In genomic region chr22:23522642-23523251, GRCh38 we compare ENCODE assay signal across 1 cellular context.
TF ChIP-seq lines count a peak whose summit lies in the region.

No MANE protein-coding gene starts in this region.

TF ChIP-seq in GM23338, 12 proteins besides CTCF, POLR2A, EP300 and RAD21 (continued from another document):
- TF ChIP-seq, protein P1, sequence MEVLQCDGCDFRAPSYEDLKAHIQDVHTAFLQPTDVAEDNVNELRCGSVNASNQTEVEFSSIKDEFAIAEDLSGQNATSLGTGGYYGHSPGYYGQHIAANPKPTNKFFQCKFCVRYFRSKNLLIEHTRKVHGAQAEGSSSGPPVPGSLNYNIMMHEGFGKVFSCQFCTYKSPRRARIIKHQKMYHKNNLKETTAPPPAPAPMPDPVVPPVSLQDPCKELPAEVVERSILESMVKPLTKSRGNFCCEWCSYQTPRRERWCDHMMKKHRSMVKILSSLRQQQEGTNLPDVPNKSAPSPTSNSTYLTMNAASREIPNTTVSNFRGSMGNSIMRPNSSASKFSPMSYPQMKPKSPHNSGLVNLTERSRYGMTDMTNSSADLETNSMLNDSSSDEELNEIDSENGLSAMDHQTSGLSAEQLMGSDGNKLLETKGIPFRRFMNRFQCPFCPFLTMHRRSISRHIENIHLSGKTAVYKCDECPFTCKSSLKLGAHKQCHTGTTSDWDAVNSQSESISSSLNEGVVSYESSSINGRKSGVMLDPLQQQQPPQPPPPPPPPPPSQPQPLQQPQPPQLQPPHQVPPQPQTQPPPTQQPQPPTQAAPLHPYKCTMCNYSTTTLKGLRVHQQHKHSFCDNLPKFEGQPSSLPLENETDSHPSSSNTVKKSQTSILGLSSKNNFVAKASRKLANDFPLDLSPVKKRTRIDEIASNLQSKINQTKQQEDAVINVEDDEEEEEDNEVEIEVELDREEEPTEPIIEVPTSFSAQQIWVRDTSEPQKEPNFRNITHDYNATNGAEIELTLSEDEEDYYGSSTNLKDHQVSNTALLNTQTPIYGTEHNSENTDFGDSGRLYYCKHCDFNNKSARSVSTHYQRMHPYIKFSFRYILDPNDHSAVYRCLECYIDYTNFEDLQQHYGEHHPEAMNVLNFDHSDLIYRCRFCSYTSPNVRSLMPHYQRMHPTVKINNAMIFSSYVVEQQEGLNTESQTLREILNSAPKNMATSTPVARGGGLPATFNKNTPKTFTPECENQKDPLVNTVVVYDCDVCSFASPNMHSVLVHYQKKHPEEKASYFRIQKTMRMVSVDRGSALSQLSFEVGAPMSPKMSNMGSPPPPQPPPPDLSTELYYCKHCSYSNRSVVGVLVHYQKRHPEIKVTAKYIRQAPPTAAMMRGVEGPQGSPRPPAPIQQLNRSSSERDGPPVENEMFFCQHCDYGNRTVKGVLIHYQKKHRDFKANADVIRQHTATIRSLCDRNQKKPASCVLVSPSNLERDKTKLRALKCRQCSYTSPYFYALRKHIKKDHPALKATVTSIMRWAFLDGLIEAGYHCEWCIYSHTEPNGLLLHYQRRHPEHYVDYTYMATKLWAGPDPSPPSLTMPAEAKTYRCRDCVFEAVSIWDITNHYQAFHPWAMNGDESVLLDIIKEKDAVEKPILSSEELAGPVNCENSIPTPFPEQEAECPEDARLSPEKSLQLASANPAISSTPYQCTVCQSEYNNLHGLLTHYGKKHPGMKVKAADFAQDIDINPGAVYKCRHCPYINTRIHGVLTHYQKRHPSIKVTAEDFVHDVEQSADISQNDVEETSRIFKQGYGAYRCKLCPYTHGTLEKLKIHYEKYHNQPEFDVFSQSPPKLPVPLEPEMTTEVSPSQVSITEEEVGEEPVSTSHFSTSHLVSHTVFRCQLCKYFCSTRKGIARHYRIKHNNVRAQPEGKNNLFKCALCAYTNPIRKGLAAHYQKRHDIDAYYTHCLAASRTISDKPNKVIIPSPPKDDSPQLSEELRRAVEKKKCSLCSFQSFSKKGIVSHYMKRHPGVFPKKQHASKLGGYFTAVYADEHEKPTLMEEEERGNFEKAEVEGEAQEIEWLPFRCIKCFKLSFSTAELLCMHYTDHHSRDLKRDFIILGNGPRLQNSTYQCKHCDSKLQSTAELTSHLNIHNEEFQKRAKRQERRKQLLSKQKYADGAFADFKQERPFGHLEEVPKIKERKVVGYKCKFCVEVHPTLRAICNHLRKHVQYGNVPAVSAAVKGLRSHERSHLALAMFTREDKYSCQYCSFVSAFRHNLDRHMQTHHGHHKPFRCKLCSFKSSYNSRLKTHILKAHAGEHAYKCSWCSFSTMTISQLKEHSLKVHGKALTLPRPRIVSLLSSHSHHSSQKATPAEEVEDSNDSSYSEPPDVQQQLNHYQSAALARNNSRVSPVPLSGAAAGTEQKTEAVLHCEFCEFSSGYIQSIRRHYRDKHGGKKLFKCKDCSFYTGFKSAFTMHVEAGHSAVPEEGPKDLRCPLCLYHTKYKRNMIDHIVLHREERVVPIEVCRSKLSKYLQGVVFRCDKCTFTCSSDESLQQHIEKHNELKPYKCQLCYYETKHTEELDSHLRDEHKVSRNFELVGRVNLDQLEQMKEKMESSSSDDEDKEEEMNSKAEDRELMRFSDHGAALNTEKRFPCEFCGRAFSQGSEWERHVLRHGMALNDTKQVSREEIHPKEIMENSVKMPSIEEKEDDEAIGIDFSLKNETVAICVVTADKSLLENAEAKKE (CRISPR knock-in tag; IDR thresholded peaks at IDR 0.05) = no peak
- TF ChIP-seq ETS1 (IDR thresholded peaks at IDR 0.05) (no peak), CREB1 (CRISPR knock-in tag; IDR thresholded peaks at IDR 0.05; ENCODE audit: low read depth) (no peak), EZH2 (IDR thresholded peaks at IDR 0.05; ENCODE audit: low read depth, unreplicated experiment) (no peak), ZNF114 (CRISPR knock-in tag; IDR thresholded peaks at IDR 0.05) (no peak)
